ENCODE assay signal across 17 cellular contexts in the genomic region with DNA sequence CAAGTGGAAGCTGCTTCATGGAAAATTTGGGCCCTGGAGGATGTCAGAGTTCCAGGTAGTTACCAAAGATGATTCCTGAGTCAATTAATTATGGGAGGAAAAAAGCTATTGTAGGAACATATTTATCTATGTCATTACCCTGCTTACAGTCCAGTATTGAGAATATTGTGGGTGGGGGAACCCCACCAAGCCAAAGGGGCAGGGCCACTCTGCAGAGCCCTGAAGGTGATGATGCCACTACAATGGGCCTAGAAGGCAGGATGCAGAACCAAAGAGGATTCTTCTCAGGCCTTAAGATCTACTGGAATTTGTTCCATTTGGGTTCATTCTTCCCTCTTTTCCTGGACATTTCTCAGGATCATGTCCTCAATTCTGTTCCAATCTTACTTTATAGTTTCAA.
DNase-seq lines count a peak whose midpoint lies in the region; ATAC-seq and TF ChIP-seq lines count a peak whose summit lies in the region.
"Had no signal": no experiment of that assay in that cellular context is flagged by ENCODE, and none has a peak within 500 bp of the region (broad histone marks: within the 10 kb centered on the region; RNA-seq: fewer than 3 reads in every experiment).

No MANE protein-coding gene starts in this region.

- H3K4me3 ChIP-seq in foreskin fibroblast (ENCODE audit: low read depth in 1 of 2, low read length in 2 of 2) = no peak overlapping the region
- H3K4me3 ChIP-seq: BLaER1, GM23338, SK-N-MC had no signal

- ATAC-seq in GM18511 (IDR thresholded peaks at IDR 0.05; ENCODE audit: unreplicated experiment) (peak; percentile 75), HG03442 (IDR thresholded peaks at IDR 0.05; ENCODE audit: unreplicated experiment) (peak; percentile 75), GM21367 (IDR thresholded peaks at IDR 0.05; ENCODE audit: unreplicated experiment) (no peak), GM18861 (IDR thresholded peaks at IDR 0.05; ENCODE audit: unreplicated experiment) (no peak)
- ATAC-seq: GM23338, HCT116 had no signal

- TF ChIP-seq CTCF in GM20000 (IDR thresholded peaks at IDR 0.05; ENCODE audit: extremely low read depth, missing control alignments) (no peak), foreskin fibroblast (IDR thresholded peaks at IDR 0.05; ENCODE audit: low read depth, low read length) (no peak)

- DNase-seq in GM20000 (ENCODE audit: low spot score) = peak; percentile 21
- no peak for DNase-seq in foreskin fibroblast
- DNase-seq in H4 (ENCODE audit: low spot score) = no peak
- DNase-seq: CD8-positive, alpha-beta memory T cell; DMS79; NCI-H1436; NCI-H1930; NCI-H345; SHP77 had no signal

Comparison
In these comparisons a context has a peak if more than half of its experiments do, and no peak if none do; other contexts are left out.
1. ATAC-seq: peak in GM18511 (single experiment) and HG03442 (single experiment); none in GM21367 (single experiment) and GM18861 (single experiment).